8 cellular contexts compared by ENCODE assay signal in genomic region chr11:65961267-65962135, GRCh38. TPM values are rescaled to one million over a fixed set of nuclear protein-coding genes. Genes with fewer than 3 reads are reported as not detected.
DNase-seq lines count a peak whose midpoint lies in the region; ATAC-seq, FAIRE-seq and TF ChIP-seq lines count a peak whose summit lies in the region.

TSS of gene SART1 (plus strand) at chr11:65961734. CDS start at chr11:65961781, 47 bp downstream.

- intact Hi-C loops in HCT116 (cut with micrococcal nuclease) = loop anchor here (1.0 to 2.0 kb wide), 2 partner anchors 41 to 73 kb away; partner anchors contain the start of genes BANF1, EIF1AD and FIBP

- peak within 1 kb of the TSS; percentile 98 to 99 for H3K27ac Mint-ChIP-seq in stimulated activated naive CD8-positive, alpha-beta T cell treated with anti-CD3 and anti-CD28 coated beads, Interleukin-15, amount 100 ng/mL, for 72 hours

- no peaks in the 10 kb centered on the region for H3K9me3 ChIP-seq in HCT116 (ENCODE audit: control insufficient read depth in 1 of 2, insufficient read depth in 1 of 2, low read depth in 1 of 2, low read length in 2 of 2)
- H3K9me3 ChIP-seq in SJSA1 (replicated peaks) = 0 out of 2 replicates have a peak, but pooled peaks cover 3% of the 10 kb centered on the region
- H3K9me3 ChIP-seq in neural cell (ENCODE audit: low read length) = no peaks in the 10 kb centered on the region

- CTCF ChIA-PET in HCT116 (lab: Charles Lee) = no interaction called here

- H3K79me2 ChIP-seq in HCT116 (ENCODE audit: insufficient read depth, low read length) (peaks cover 44% of the 10 kb centered on the region), neural cell (replicated peaks; ENCODE audit: insufficient read depth, low read length) (peaks cover 19% of the 10 kb centered on the region)

- peak; percentile 97 for FAIRE-seq in G401.6 (lab: Jason Lieb, UNC)

- peaks cover 64% of the 10 kb centered on the region for H3K4me1 Mint-ChIP-seq in stimulated activated naive CD8-positive, alpha-beta T cell treated with anti-CD3 and anti-CD28 coated beads, Interleukin-15, amount 100 ng/mL, for 72 hours

- H3K27ac ChIP-seq in HCT116 (ENCODE audit: low read depth, low read length) (peak within 1 kb of the TSS; percentile 81), SJSA1 (peak within 1 kb of the TSS; percentile 73), neural cell (ENCODE audit: low read length) (peak within 1 kb of the TSS; percentile 94)

- no peak for TF ChIP-seq RAD21 in HCT116 (IDR thresholded peaks at IDR 0.05; ENCODE audit: low read depth)
- no peak for TF ChIP-seq RAD21 in neural cell (conservative IDR thresholded peaks at IDR 0.05)

- TSS peak; percentile 99 for BruUV-seq in HCT116 (replicated peaks; lab: Mats Ljungman, UMichigan)

- RAD21 ChIA-PET in HCT116 (lab: Charles Lee; ENCODE audit: low non-redundant PET in 1 of 2, low total read pairs in 2 of 2, uncharacterized antibody in 2 of 2, unreplicated experiment in 2 of 2) = no interaction called here

- H3K4me3 ChIP-seq in HCT116 (replicated peaks in 1 of 2; ENCODE audit: low read depth in 1 of 2, low read length in 2 of 2) = peak within 1 kb of the TSS; percentile 76
- peak within 1 kb of the TSS; percentile 97 for H3K4me3 ChIP-seq in SJSA1
- peak within 1 kb of the TSS; percentile 87 for H3K4me3 ChIP-seq in fibroblast of villous mesenchyme (ENCODE audit: low read depth, low read length)
- H3K4me3 ChIP-seq in neural cell (ENCODE audit: low read length) = peak within 1 kb of the TSS; percentile 97

- H3K9ac ChIP-seq in HCT116 (ENCODE audit: low read length) (peak within 1 kb of the TSS; percentile 96), neural cell (ENCODE audit: low read length) (peak within 1 kb of the TSS; percentile 95)

- H3F3A ChIP-seq in neural cell (ENCODE audit: insufficient read depth, low read length, poor library complexity, severe bottlenecking) = no peaks in the 10 kb centered on the region

- POLR2A ChIA-PET in HCT116 (lab: Charles Lee) = interaction anchor here (1.3 kb wide), 1 partner anchor 10 kb away, joined by 4 read pairs; no protein-coding TSS in a partner anchor

- H3K36me3 ChIP-seq in HCT116 (ENCODE audit: control insufficient read depth in 1 of 2, insufficient read depth in 2 of 2, low read length in 2 of 2) = peaks cover 16 to 27% of the 10 kb centered on the region in 2 experiments; a peak in 3 of 4 replicates
- H3K36me3 ChIP-seq in SJSA1 = peaks cover 46% of the 10 kb centered on the region
- H3K36me3 ChIP-seq in neural cell (ENCODE audit: insufficient read depth, low read length) = no peaks in the 10 kb centered on the region

- peak; percentile 71 for TF ChIP-seq POLR2A in HCT116 (IDR thresholded peaks at IDR 0.05; ENCODE audit: borderline replicate concordance, extremely low read depth, insufficient read depth, insufficient read length)

- H3K27me3 ChIP-seq in HCT116 (ENCODE audit: insufficient read depth, low read length) (no peaks in the 10 kb centered on the region), SJSA1 (replicated peaks) (no peaks in the 10 kb centered on the region), neural cell (ENCODE audit: insufficient read depth, low read depth, low read length) (no peaks in the 10 kb centered on the region)

- DNase-seq in HCT116 (ENCODE audit: low read depth, low spot score) (peak; percentile 95), MV-4-11 (lab: John Stamatoyannopoulos, UW) (peak; percentile 98), SJSA1 (ENCODE audit: low read depth in 1 of 2, low spot score in 2 of 2) (peak; percentile 99 to 100), fibroblast of villous mesenchyme (ENCODE audit: low read depth) (peak; percentile 98)
- DNase-seq in activated gamma-delta T cell treated with anti-CD3 and anti-CD28 coated beads, Interleukin-2, amount 50 U/mL, for 16 hours (ENCODE audit: low read depth) = peak; percentile 93
- peak; percentile 93 to 97 for DNase-seq in stimulated activated naive CD8-positive, alpha-beta T cell treated with anti-CD3 and anti-CD28 coated beads, Interleukin-15, amount 100 ng/mL, for 72 hours

- H3K9me2 ChIP-seq in HCT116 (ENCODE audit: insufficient read depth) (no peaks in the 10 kb centered on the region), neural cell (ENCODE audit: insufficient read depth, low read length) (no peaks in the 10 kb centered on the region)

- peak within 1 kb of the TSS; percentile 87 for H3K4me2 ChIP-seq in HCT116 (ENCODE audit: low read length)
- H3K4me2 ChIP-seq in neural cell (ENCODE audit: low read length) = peak within 1 kb of the TSS; percentile 68

- ATAC-seq in HCT116 = peak; percentile 90
- peak; percentile 96 for ATAC-seq in stimulated activated naive CD8-positive, alpha-beta T cell treated with anti-CD3 and anti-CD28 coated beads, Interleukin-15, amount 100 ng/mL, for 72 hours

- no peak within 1 kb of the TSS for H2AFZ ChIP-seq in HCT116 (ENCODE audit: low read depth, low read length, poor library complexity, severe bottlenecking)
- peak within 1 kb of the TSS; percentile 98 for H2AFZ ChIP-seq in neural cell (ENCODE audit: low read depth, low read length)

- TF ChIP-seq EP300 in neural cell (conservative IDR thresholded peaks at IDR 0.05; ENCODE audit: poor library complexity, severe bottlenecking) = peak; percentile 57

- H3K27me3 Mint-ChIP-seq in stimulated activated naive CD8-positive, alpha-beta T cell treated with anti-CD3 and anti-CD28 coated beads, Interleukin-15, amount 100 ng/mL, for 72 hours = no peaks in the 10 kb centered on the region

- TF ChIP-seq CTCF in HCT116 (IDR thresholded peaks at IDR 0.05 in 2 of 3, conservative IDR thresholded peaks at IDR 0.05 in 1 of 3; ENCODE audit: borderline replicate concordance in 1 of 3, insufficient read depth in 1 of 3, low read depth in 2 of 3, low read length in 2 of 3) (no peak), fibroblast of villous mesenchyme (IDR thresholded peaks at IDR 0.05; ENCODE audit: insufficient read depth, low read depth, low read length) (no peak), neural cell (IDR thresholded peaks at IDR 0.05; ENCODE audit: poor library complexity, severe bottlenecking) (peak; percentile 23)

- H3K4me1 ChIP-seq in HCT116 (ENCODE audit: control insufficient read depth in 1 of 2, insufficient read depth in 2 of 2, low read length in 2 of 2) (peaks cover 8 to 21% of the 10 kb centered on the region in 2 experiments; a peak in 3 of 4 replicates), SJSA1 (replicated peaks) (peaks cover 19% of the 10 kb centered on the region)

- peak within 1 kb of the TSS; percentile 93 to 98 for H3K4me3 Mint-ChIP-seq in stimulated activated naive CD8-positive, alpha-beta T cell treated with anti-CD3 and anti-CD28 coated beads, Interleukin-15, amount 100 ng/mL, for 72 hours

- H4K20me1 ChIP-seq in HCT116 (ENCODE audit: insufficient read depth) (no peaks in the 10 kb centered on the region), neural cell (ENCODE audit: insufficient read depth) (no peaks in the 10 kb centered on the region)

- no peaks in the 10 kb centered on the region for H3K9me3 Mint-ChIP-seq in stimulated activated naive CD8-positive, alpha-beta T cell treated with anti-CD3 and anti-CD28 coated beads, Interleukin-15, amount 100 ng/mL, for 72 hours

TF ChIP-seq in HCT116, 20 proteins besides CTCF, POLR2A, EP300 and RAD21 (continues in another document):
- TF ChIP-seq ELF1 (IDR thresholded peaks at IDR 0.05; ENCODE audit: borderline replicate concordance, low read depth) = peak; percentile 89; the same call in 1 of the 2 replicates

TF ChIP-seq in neural cell, 6 proteins besides CTCF, POLR2A, EP300 and RAD21:
- peak; percentile 92 for TF ChIP-seq TAF1 (IDR thresholded peaks at IDR 0.05; ENCODE audit: low read depth)
- no peak for TF ChIP-seq EZH2 (IDR thresholded peaks at IDR 0.05; ENCODE audit: borderline replicate concordance, insufficient read depth, low read length, poor library complexity, severe bottlenecking)
- TF ChIP-seq SMC3 (conservative IDR thresholded peaks at IDR 0.05; ENCODE audit: poor library complexity) = peak; percentile 59
- TF ChIP-seq POLR2AphosphoS5 (IDR thresholded peaks at IDR 0.05) = peak; percentile 93
- peak; percentile 86 for TF ChIP-seq REST (IDR thresholded peaks at IDR 0.05; ENCODE audit: borderline replicate concordance)
- peak; percentile 92 for TF ChIP-seq MXI1 (conservative IDR thresholded peaks at IDR 0.05; ENCODE audit: poor library complexity, severe bottlenecking)

RNA-seq across cellular contexts. Expression of gene SART1, which starts in this region (rescaled TPM):
- 47.9 TPM for total RNA-seq in HCT116 (2021; ENCODE audit: unreplicated experiment)
- polyA plus RNA-seq in HCT116 (2012) = 70.4 and 70.5 TPM in 2 replicates
- 172 and 186 TPM in 2 replicates for total RNA-seq in SJSA1 (2014; rRNA removed; shearing (Covaris generic))
- total RNA-seq in fibroblast of villous mesenchyme = 25.5 and 26.7 TPM in 2 replicates
- polyA plus RNA-seq in neural cell = 34.9 and 38.4 TPM in 2 replicates
- 31.4 and 57.5 TPM in 2 replicates for polyA minus RNA-seq in neural cell

Comparison
In these comparisons a context has a peak if more than half of its experiments do, and no peak if none do; other contexts are left out.
1. Peak in every context shown above with its lines: DNase-seq, ATAC-seq, H3K4me3 ChIP-seq and H3K27ac ChIP-seq.